ENCODE assay signal across 10 cellular contexts in genomic region chr1:116855788-116856187, GRCh38. TPM values are rescaled to one million over a fixed set of nuclear protein-coding genes. Genes with fewer than 3 reads are reported as not detected.
A peak's percentile ranks its signal among the peaks of the same experiment; 100 is the strongest.
DNase-seq lines count a peak whose midpoint lies in the region; ATAC-seq and TF ChIP-seq lines count a peak whose summit lies in the region.
"Had no signal": no experiment of that assay in that cellular context is flagged by ENCODE, and none has a peak within 500 bp of the region (broad histone marks: within the 10 kb centered on the region; RNA-seq: fewer than 3 reads in every experiment).

No MANE protein-coding gene starts in this region.

- peak overlapping the region; percentile 48 for H3K4me2 ChIP-seq in neural progenitor cell

- H2AFZ ChIP-seq in neural progenitor cell (replicated peaks): peak overlapping the region; percentile 4

- peaks cover 9% of the 10 kb centered on the region for H3K27me3 Mint-ChIP-seq in neural progenitor cell (ENCODE audit: insufficient read depth, low read depth)
- H3K27me3 Mint-ChIP-seq: activated CD8-positive, alpha-beta memory T cell treated with anti-CD3 and anti-CD28 coated beads, Interleukin-2, amount 10 ng/mL, durations not matched to agents 7 days and 5 days had no signal

- no peak for TF ChIP-seq CTCF in astrocyte of the spinal cord (IDR thresholded peaks at IDR 0.05; ENCODE audit: low read depth, low read length)
- no peak for TF ChIP-seq CTCF in neural progenitor cell (IDR thresholded peaks at IDR 0.05)
- no peak for TF ChIP-seq CTCF in tibial nerve (IDR thresholded peaks at IDR 0.05)

- no peak for ATAC-seq in GM21381 (IDR thresholded peaks at IDR 0.05; ENCODE audit: unreplicated experiment)
- ATAC-seq: activated CD8-positive, alpha-beta memory T cell treated with anti-CD3 and anti-CD28 coated beads, Interleukin-2, amount 10 ng/mL, durations not matched to agents 7 days and 5 days had no signal

- H3K36me3 ChIP-seq in neural progenitor cell (no peaks in the 10 kb centered on the region), tibial nerve (no peaks in the 10 kb centered on the region)
- H3K36me3 ChIP-seq: colonic mucosa had no signal

- H3K27me3 ChIP-seq in neural progenitor cell (no peaks in the 10 kb centered on the region), tibial nerve (no peaks in the 10 kb centered on the region)
- H3K27me3 ChIP-seq: colonic mucosa had no signal

- peaks cover 2% of the 10 kb centered on the region for H3K9me3 Mint-ChIP-seq in neural progenitor cell

- H3K9me3 ChIP-seq in neural progenitor cell (ENCODE audit: low read depth): no peaks in the 10 kb centered on the region
- H3K9me3 ChIP-seq in tibial nerve: no peaks in the 10 kb centered on the region
- H3K9me3 ChIP-seq: colonic mucosa had no signal

- no peaks in the 10 kb centered on the region for H4K20me1 ChIP-seq in neural progenitor cell (ENCODE audit: low read depth)

- H3F3A ChIP-seq in neural progenitor cell (ENCODE audit: low read depth): peaks cover 16% of the 10 kb centered on the region

- WGBS in tibial nerve, 2 donors: 40 to 48% methylated on average over 3 of the region's 3 CpGs

- TF ChIP-seq POLR2A in tibial nerve (IDR thresholded peaks at IDR 0.05): no peak

- in situ Hi-C loops in astrocyte of the spinal cord (cut with HindIII; ENCODE audit: low sequenced_read_pairs): no loop called here

- H3K27ac Mint-ChIP-seq in neural progenitor cell: peak overlapping the region; percentile 55
- H3K27ac Mint-ChIP-seq: activated CD8-positive, alpha-beta memory T cell treated with anti-CD3 and anti-CD28 coated beads, Interleukin-2, amount 10 ng/mL, durations not matched to agents 7 days and 5 days had no signal

- peaks cover 49% of the 10 kb centered on the region for H3K4me1 Mint-ChIP-seq in neural progenitor cell

- H3K4me1 ChIP-seq in neural progenitor cell (peaks cover 41% of the 10 kb centered on the region), tibial nerve (peaks cover 0 to 23% (median 18%) of the 10 kb centered on the region in 4 donors)
- H3K4me1 ChIP-seq: colonic mucosa had no signal

- no peaks in the 10 kb centered on the region for H3K36me3 Mint-ChIP-seq in neural progenitor cell
- H3K36me3 Mint-ChIP-seq: activated CD8-positive, alpha-beta memory T cell treated with anti-CD3 and anti-CD28 coated beads, Interleukin-2, amount 10 ng/mL, durations not matched to agents 7 days and 5 days had no signal

- TF ChIP-seq EP300 in tibial nerve (IDR thresholded peaks at IDR 0.05): no peak

- H3K79me2 ChIP-seq in neural progenitor cell (ENCODE audit: low read depth): no peaks in the 10 kb centered on the region

- H3K9ac ChIP-seq in neural progenitor cell: no peak overlapping the region

- H3K4me3 ChIP-seq in astrocyte of the spinal cord (ENCODE audit: low read depth, low read length): no peak overlapping the region
- no peak overlapping the region for H3K4me3 ChIP-seq in neural progenitor cell
- no peak overlapping the region for H3K4me3 ChIP-seq in tibial nerve
- H3K4me3 ChIP-seq: colonic mucosa had no signal

- DNase-seq in EL (peak; percentile 77), NCI-H2081 (lab: John Stamatoyannopoulos, UW) (peak; percentile 59 to 80), astrocyte of the spinal cord (ENCODE audit: low read depth, low spot score) (peak; percentile 86), neural progenitor cell (ENCODE audit: low spot score) (peak; percentile 36), tibial nerve (ENCODE audit: low spot score in 2 of 2) (no peak)
- DNase-seq in activated CD4-positive, CD25-positive, alpha-beta regulatory T cell (lab: John Stamatoyannopoulos, UW): no peak
- no peak for DNase-seq in activated CD4-positive, alpha-beta T cell treated with anti-CD3 and anti-CD28 coated beads, Interleukin-2, amount 50 U/mL, for 48 hours
- DNase-seq: activated CD8-positive, alpha-beta memory T cell treated with anti-CD3 and anti-CD28 coated beads, Interleukin-2, amount 10 ng/mL, durations not matched to agents 7 days and 5 days had no signal

- H3K4me3 Mint-ChIP-seq in neural progenitor cell: peak overlapping the region; percentile 24
- H3K4me3 Mint-ChIP-seq: activated CD8-positive, alpha-beta memory T cell treated with anti-CD3 and anti-CD28 coated beads, Interleukin-2, amount 10 ng/mL, durations not matched to agents 7 days and 5 days had no signal

- H3K27ac ChIP-seq in neural progenitor cell (no peak overlapping the region), tibial nerve (no peak overlapping the region)
- H3K27ac ChIP-seq: colonic mucosa had no signal

RNA-seq across cellular contexts. Expression of gene PTGFRN, which starts 53.9 kb away (rescaled TPM):
- 41.5 and 53.2 TPM in 2 replicates for total RNA-seq in neural progenitor cell (ENCODE audit: low replicate concordance)
- total RNA-seq in tibial nerve: 10 to 100 TPM; 10.2 to 19.0 (median 14.7) TPM

Comparison
In these comparisons a context has a peak if more than half of its experiments do, and no peak if none do; other contexts are left out.
1. DNase-seq: peak in EL (single experiment), NCI-H2081 (2 of 2), astrocyte of the spinal cord (single experiment) and neural progenitor cell (single experiment); none in activated CD4-positive, CD25-positive, alpha-beta regulatory T cell (0 of 4), activated CD4-positive, alpha-beta T cell treated with anti-CD3 and anti-CD28 coated beads, Interleukin-2, amount 50 U/mL, for 48 hours (0 of 2) and tibial nerve (0 of 2).